ENCODE assay signal across 20 cellular contexts in the genomic region with DNA sequence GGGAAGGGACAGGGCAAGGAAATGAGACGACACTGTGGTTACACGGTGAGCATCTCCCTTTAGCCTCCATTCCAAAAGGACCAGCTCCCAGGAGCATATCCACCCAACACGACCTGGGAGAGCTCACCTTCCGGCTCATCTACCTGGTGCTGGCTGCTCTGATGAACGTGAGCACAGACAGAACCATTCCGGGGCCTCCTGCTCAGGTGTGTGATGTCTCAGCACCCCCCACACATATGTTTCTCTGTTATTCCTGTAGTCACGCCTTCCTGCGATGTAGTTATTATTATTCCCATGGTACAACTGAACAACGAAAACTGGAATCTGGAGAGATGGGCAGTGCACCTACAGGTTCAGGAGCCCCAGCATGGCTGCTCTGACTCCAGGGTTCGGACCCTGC. TPM values are rescaled to one million over a fixed set of nuclear protein-coding genes. Genes with fewer than 3 reads are reported as not detected.
A peak's percentile ranks its signal among the peaks of the same experiment; 100 is the strongest.
DNase-seq lines count a peak whose midpoint lies in the region; ATAC-seq and TF ChIP-seq lines count a peak whose summit lies in the region.
"Had no signal": no experiment of that assay in that cellular context is flagged by ENCODE, and none has a peak within 500 bp of the region (broad histone marks: within the 10 kb centered on the region; RNA-seq: fewer than 3 reads in every experiment).

No MANE protein-coding gene starts in this region.

- H3K27me3 Mint-ChIP-seq in endodermal cell (ENCODE audit: insufficient read depth) (peaks cover 9% of the 10 kb centered on the region), type B pancreatic cell (peaks cover 45% of the 10 kb centered on the region)

- H3K27ac ChIP-seq in endodermal cell (ENCODE audit: low read depth, low read length) (no peak overlapping the region), spleen (no peak overlapping the region)

- H3K4me1 Mint-ChIP-seq in endodermal cell (no peaks in the 10 kb centered on the region), type B pancreatic cell (ENCODE audit: unreplicated experiment) (no peaks in the 10 kb centered on the region)
- H3K4me1 Mint-ChIP-seq: CD4-positive, alpha-beta memory T cell had no signal

- no peaks in the 10 kb centered on the region for H3K9me3 ChIP-seq in endodermal cell (ENCODE audit: control insufficient read depth, low read length)
- no peaks in the 10 kb centered on the region for H3K9me3 ChIP-seq in spleen

- H3K27me3 ChIP-seq in endodermal cell (ENCODE audit: control insufficient read depth, insufficient read depth, low read length, poor library complexity, severe bottlenecking), result no peaks in the 10 kb centered on the region
- H3K27me3 ChIP-seq in spleen (replicated peaks in 1 of 7), result peaks cover 0 to 59% (median 0%) of the 10 kb centered on the region in 7 donors

- DNase-seq in endodermal cell, result peak; percentile 20
- peak; percentile 59 for DNase-seq in mesenteric fat pad (ENCODE audit: low spot score)
- DNase-seq in type B pancreatic cell (ENCODE audit: extremely low spot score, unreplicated experiment), result peak; percentile 24
- DNase-seq in GM03348 (ENCODE audit: low spot score), result no peak
- no peak for DNase-seq in stimulated activated naive CD8-positive, alpha-beta T cell treated with anti-CD3 and anti-CD28 coated beads, Interleukin-15, Interleukin-2, amounts not matched to agents 100 U/mL and 50 U/mL, for 24 hours
- DNase-seq in SIG-M5 (lab: John Stamatoyannopoulos, UW), result no peak
- no peak for DNase-seq in spleen
- DNase-seq: C1 segment of cervical spinal cord; Calu3; CD4-positive, alpha-beta memory T cell; COR-L47; DMS53; DMS79 treated with DMSO at 0.1 percent for 48 hours; GF-D8; GOT3; H7; HFFc6 had no signal

- H3K4me3 ChIP-seq in endodermal cell (ENCODE audit: low read length) (no peak overlapping the region), spleen (no peak overlapping the region)

- H3K4me3 Mint-ChIP-seq in endodermal cell, result no peak overlapping the region
- H3K4me3 Mint-ChIP-seq in type B pancreatic cell, result no peak overlapping the region
- H3K4me3 Mint-ChIP-seq: CD4-positive, alpha-beta memory T cell; HFFc6 had no signal

- TF ChIP-seq POLR2A in spleen (IDR thresholded peaks at IDR 0.05), result no peak

- no peaks in the 10 kb centered on the region for H3K9me3 Mint-ChIP-seq in endodermal cell
- H3K9me3 Mint-ChIP-seq in type B pancreatic cell, result no peaks in the 10 kb centered on the region

- H3K4me1 ChIP-seq in endodermal cell (ENCODE audit: control insufficient read depth, insufficient read depth, low read length) (no peaks in the 10 kb centered on the region), spleen (no peaks in the 10 kb centered on the region)

- H3K27ac Mint-ChIP-seq in endodermal cell (no peak overlapping the region), type B pancreatic cell (no peak overlapping the region)
- H3K27ac Mint-ChIP-seq: CD4-positive, alpha-beta memory T cell; HFFc6 had no signal

- no peak overlapping the region for H3K9ac ChIP-seq in endodermal cell (ENCODE audit: extremely low read depth, low read length, poor library complexity, severe bottlenecking)

- WGBS in endodermal cell (ENCODE audit: insufficient coverage in 1 of 2, insufficient read length in 1 of 2), 2 experiments, result 87 to 92% methylated on average over 6 to 10 of the region's 10 CpGs
- WGBS in spleen, 5 donors, result 68 to 88% (median 76%) methylated on average over 10 of the region's 10 CpGs

- intact Hi-C loops in spleen (cut with DNase I; ENCODE audit: low total_unique reads), result no loop called here

- ATAC-seq in stimulated activated naive CD8-positive, alpha-beta T cell treated with anti-CD3 and anti-CD28 coated beads, Interleukin-15, Interleukin-2, amounts not matched to agents 100 U/mL and 50 U/mL, for 24 hours, result no peak

- TF ChIP-seq CTCF in endodermal cell (conservative IDR thresholded peaks at IDR 0.05), result no peak
- no peak for TF ChIP-seq CTCF in type B pancreatic cell (conservative IDR thresholded peaks at IDR 0.05)
- TF ChIP-seq CTCF in spleen (IDR thresholded peaks at IDR 0.05 in 8 of 11, conservative IDR thresholded peaks at IDR 0.05 in 3 of 11), result no peak

- no peaks in the 10 kb centered on the region for H3K36me3 ChIP-seq in endodermal cell (ENCODE audit: control insufficient read depth, insufficient read depth, low read length)
- H3K36me3 ChIP-seq in spleen, result no peaks in the 10 kb centered on the region

- H3K36me3 Mint-ChIP-seq in endodermal cell (ENCODE audit: low read depth), result no peaks in the 10 kb centered on the region
- H3K36me3 Mint-ChIP-seq in type B pancreatic cell, result no peaks in the 10 kb centered on the region
- H3K36me3 Mint-ChIP-seq: CD4-positive, alpha-beta memory T cell had no signal

RNA-seq across cellular contexts. Expression of a gene that starts 20.5 kb away (rescaled TPM):
- total RNA-seq in endodermal cell (not detected), mesenteric fat pad (not detected), type B pancreatic cell (ENCODE audit: low replicate concordance) (0.14 and 1.8 TPM in 2 replicates), spleen (not detected)
- not detected for polyA plus RNA-seq in endodermal cell (2013, experiment 1 of 2)
- not detected for polyA plus RNA-seq in endodermal cell (2013, experiment 2 of 2)
- polyA plus RNA-seq in spleen, result not detected
- total RNA-seq: A172; A673; Calu3; CD4-positive, alpha-beta memory T cell; G401; HFFc6 had no signal
- polyA plus RNA-seq: CD4-positive, alpha-beta memory T cell had no signal

Comparison
In these comparisons a context has a peak if more than half of its experiments do, and no peak if none do; other contexts are left out.
1. DNase-seq: peak in endodermal cell (single experiment), mesenteric fat pad (single experiment) and type B pancreatic cell (single experiment); none in GM03348 (single experiment), stimulated activated naive CD8-positive, alpha-beta T cell treated with anti-CD3 and anti-CD28 coated beads, Interleukin-15, Interleukin-2, amounts not matched to agents 100 U/mL and 50 U/mL, for 24 hours (single experiment), SIG-M5 (single experiment) and spleen (single experiment).